ENCODE assay signal across 15 cellular contexts in genomic region chr14:92481386-92481785, GRCh38. TPM values are rescaled to one million over a fixed set of nuclear protein-coding genes. Genes with fewer than 3 reads are reported as not detected.
A peak's percentile ranks its signal among the peaks of the same experiment; 100 is the strongest.
DNase-seq lines count a peak whose midpoint lies in the region; ATAC-seq and TF ChIP-seq lines count a peak whose summit lies in the region.
"Had no signal": no experiment of that assay in that cellular context is flagged by ENCODE, and none has a peak within 500 bp of the region (broad histone marks: within the 10 kb centered on the region; RNA-seq: fewer than 3 reads in every experiment).

No MANE protein-coding gene starts in this region.

- H3K27me3 ChIP-seq in kidney epithelial cell (ENCODE audit: control insufficient read depth, insufficient read depth, low read length) (no peaks in the 10 kb centered on the region), PC-9 (ENCODE audit: insufficient read depth, low read depth) (no peaks in the 10 kb centered on the region)
- H3K27me3 ChIP-seq: BE2C, heart left ventricle had no signal

- H3K4me1 Mint-ChIP-seq in T-helper 17 cell: no peaks in the 10 kb centered on the region

- ATAC-seq in T-helper 17 cell (no peak), HG03521 (IDR thresholded peaks at IDR 0.05; ENCODE audit: unreplicated experiment) (no peak)

- no peak overlapping the region for H3K4me3 Mint-ChIP-seq in T-helper 17 cell
- H3K4me3 Mint-ChIP-seq: activated naive CD8-positive, alpha-beta T cell had no signal

- TF ChIP-seq CTCF in HEK293 (tag by site-specific recombination; IDR thresholded peaks at IDR 0.05): no peak
- TF ChIP-seq CTCF in kidney epithelial cell (IDR thresholded peaks at IDR 0.05; ENCODE audit: insufficient read depth, low read length, poor library complexity, severe bottlenecking): peak; percentile 24
- no peak for TF ChIP-seq CTCF in PC-9 (conservative IDR thresholded peaks at IDR 0.05)
- TF ChIP-seq CTCF in coronary artery (IDR thresholded peaks at IDR 0.05): no peak

- H3K9me3 ChIP-seq in HEK293 (ENCODE audit: control insufficient read depth, insufficient read depth, low read depth, low read length): no peaks in the 10 kb centered on the region
- no peaks in the 10 kb centered on the region for H3K9me3 ChIP-seq in PC-9 (ENCODE audit: insufficient read depth, low read depth)
- no peaks in the 10 kb centered on the region for H3K9me3 ChIP-seq in T-helper 17 cell (ENCODE audit: control insufficient read depth, low read length, poor library complexity, severe bottlenecking)
- H3K9me3 ChIP-seq: BE2C had no signal

- CTCF ChIA-PET in HEK293 (lab: Yijun Ruan, JAX): interaction anchor here (0.6 to 1.1 kb wide), 3 partner anchors 18 to 350 kb away, joined by 3 to 4 read pairs (median 3); no protein-coding TSS in a partner anchor
- CTCF ChIA-PET in PC-9 (lab: Charles Lee): no interaction called here

- intact Hi-C loops in PC-9 (cut with micrococcal nuclease; ENCODE audit: unreplicated experiment): no loop called here

- H3K36me3 ChIP-seq in HEK293 (ENCODE audit: control insufficient read depth in 2 of 2, insufficient read depth in 1 of 2, low read length in 2 of 2): no peaks in the 10 kb centered on the region
- no peaks in the 10 kb centered on the region for H3K36me3 ChIP-seq in kidney epithelial cell (ENCODE audit: control insufficient read depth, insufficient read depth, low read length)
- H3K36me3 ChIP-seq in PC-9 (ENCODE audit: low read depth): no peaks in the 10 kb centered on the region
- H3K36me3 ChIP-seq: BE2C, heart left ventricle had no signal

- no peaks in the 10 kb centered on the region for H3K79me2 ChIP-seq in PC-9 (ENCODE audit: low read depth)

- POLR2A ChIA-PET in HEK293 (lab: Yijun Ruan, JAX) (no interaction called here), PC-9 (lab: Charles Lee; ENCODE audit: unreplicated experiment) (no interaction called here)

- no peaks in the 10 kb centered on the region for H3F3A ChIP-seq in PC-9 (ENCODE audit: insufficient read depth, low read depth)

- H3K4me1 ChIP-seq in HEK293 (ENCODE audit: control insufficient read depth, insufficient read depth, low read length): no peaks in the 10 kb centered on the region
- no peaks in the 10 kb centered on the region for H3K4me1 ChIP-seq in PC-9 (replicated peaks; ENCODE audit: insufficient read depth)
- H3K4me1 ChIP-seq: BE2C had no signal

- no peak overlapping the region for H3K27ac Mint-ChIP-seq in T-helper 17 cell
- H3K27ac Mint-ChIP-seq: activated naive CD8-positive, alpha-beta T cell had no signal

- no peak overlapping the region for H3K4me2 ChIP-seq in PC-9

- no peaks in the 10 kb centered on the region for H3K9me2 ChIP-seq in PC-9 (ENCODE audit: insufficient read depth)

- H3K36me3 Mint-ChIP-seq in T-helper 17 cell (ENCODE audit: low read depth): no peaks in the 10 kb centered on the region
- H3K36me3 Mint-ChIP-seq: activated naive CD8-positive, alpha-beta T cell had no signal

- in situ Hi-C loops in ACHN (cut with HindIII; ENCODE audit: low pct_ligation_motif_present, low pct_unique_long_range_greater_than_20kb, low sequenced_read_pairs): no loop called here

- peak; percentile 18 for DNase-seq in ACHN
- peak; percentile 41 for DNase-seq in brain pericyte (ENCODE audit: low read depth, low spot score)
- no peak for DNase-seq in kidney epithelial cell (ENCODE audit: low read depth)
- no peak for DNase-seq in PC-9
- DNase-seq in T-helper 17 cell: no peak
- no peak for DNase-seq in coronary artery (ENCODE audit: low spot score)
- DNase-seq: BE2C, NCI-H524 treated with DMSO at 0.1 percent for 48 hours, occipital lobe, SHP77 treated with DMSO at 0.1 percent for 48 hours had no signal

- no peak overlapping the region for H2AFZ ChIP-seq in PC-9

- peaks cover 36% of the 10 kb centered on the region for H3K27me3 Mint-ChIP-seq in T-helper 17 cell
- H3K27me3 Mint-ChIP-seq: activated naive CD8-positive, alpha-beta T cell had no signal

- H3K4me3 ChIP-seq in HEK293 (ENCODE audit: low read depth, low read length): no peak overlapping the region
- H3K4me3 ChIP-seq in kidney epithelial cell (ENCODE audit: low read depth, low read length): no peak overlapping the region
- no peak overlapping the region for H3K4me3 ChIP-seq in PC-9
- H3K4me3 ChIP-seq in coronary artery: no peak overlapping the region
- H3K4me3 ChIP-seq: heart left ventricle had no signal

- H3K27ac ChIP-seq in HEK293 (ENCODE audit: extremely low read depth, low read depth, low read length) (no peak overlapping the region), PC-9 (no peak overlapping the region), coronary artery (no peak overlapping the region)
- H3K27ac ChIP-seq: heart left ventricle, VCaP had no signal

- H4K20me1 ChIP-seq in PC-9 (ENCODE audit: insufficient read depth): no peaks in the 10 kb centered on the region

- no TSS peak for BruUV-seq in PC-9 (replicated peaks; lab: Mats Ljungman, UMichigan)

TF ChIP-seq in HEK293, 187 proteins besides CTCF, POLR2A, EP300 and RAD21:
- TF ChIP-seq ZNF677 (tag by site-specific recombination; IDR thresholded peaks at IDR 0.05) (peak; percentile 56), ZNF670 (tag by site-specific recombination; IDR thresholded peaks at IDR 0.05; ENCODE audit: low read depth) (no peak)

RNA-seq across cellular contexts. Expression of gene RIN3, which starts 32.2 kb away (rescaled TPM):
- 5.1 and 6.0 TPM in 2 replicates for total RNA-seq in kidney epithelial cell
- 13.4 and 14.8 TPM in 2 replicates for total RNA-seq in PC-9 (2021)
- 10 to 100 TPM; 49.3 to 70.0 TPM for total RNA-seq in T-helper 17 cell

Comparison
In these comparisons a context has a peak if more than half of its experiments do, and no peak if none do; other contexts are left out.
1. DNase-seq: peak in ACHN (single experiment) and brain pericyte (single experiment); none in kidney epithelial cell (single experiment), PC-9 (0 of 2), T-helper 17 cell (0 of 3) and coronary artery (single experiment).